ENCODE assay signal across 8 cellular contexts in the genomic region with DNA sequence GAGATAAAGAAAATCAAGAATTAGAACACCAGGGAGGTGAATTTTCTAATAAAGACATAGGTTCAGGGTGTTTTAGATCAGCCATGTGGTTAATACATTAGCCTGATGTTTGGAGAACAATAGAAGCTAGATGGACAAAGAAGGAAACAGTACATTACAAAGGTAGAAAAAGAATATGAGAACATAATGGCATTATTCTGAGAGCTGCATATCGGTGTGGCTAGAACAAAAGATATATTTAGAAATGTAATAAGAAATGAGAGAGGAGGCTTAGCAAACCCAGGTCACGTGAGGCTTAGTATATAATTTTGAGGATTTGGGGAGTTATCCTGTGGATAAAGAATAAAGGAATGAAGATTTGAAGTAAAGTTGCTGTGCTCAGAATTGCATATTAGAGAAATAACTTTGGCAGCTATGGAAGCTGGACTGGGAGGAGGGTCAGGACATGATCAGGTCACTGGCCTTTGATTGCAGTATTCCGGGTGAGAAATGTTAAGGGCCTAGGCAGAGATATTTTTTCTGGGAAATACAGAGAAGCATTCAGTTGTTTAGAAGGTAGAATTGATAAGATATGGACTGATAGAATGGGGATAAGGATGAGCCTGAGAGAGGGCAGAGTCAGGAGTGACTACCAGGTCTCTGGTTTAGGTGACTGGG.
DNase-seq lines count a peak whose midpoint lies in the region; ATAC-seq and TF ChIP-seq lines count a peak whose summit lies in the region.
"Not testable (repeated sequence)": the region's sequence is repeated elsewhere in the genome, so short reads cannot be mapped to it uniquely, and the experiment has no call there.

No MANE protein-coding gene starts in this region.

- not testable (repeated sequence) for H3K36me3 Mint-ChIP-seq in GM23338 (ENCODE audit: low read depth); mesothelial cell of epicardium; progenitor cell of endocrine pancreas (ENCODE audit: insufficient read depth)

- not testable (repeated sequence) for TF ChIP-seq CTCF in GM23338 (conservative IDR thresholded peaks at IDR 0.05; ENCODE audit: low read depth in 2 of 2); Peyer's patch (IDR thresholded peaks at IDR 0.05); colonic mucosa (IDR thresholded peaks at IDR 0.05); heart right ventricle (IDR thresholded peaks at IDR 0.05); mesothelial cell of epicardium (IDR thresholded peaks at IDR 0.05; ENCODE audit: unreplicated experiment); progenitor cell of endocrine pancreas (IDR thresholded peaks at IDR 0.05; ENCODE audit: unreplicated experiment); spleen (IDR thresholded peaks at IDR 0.05 in 8 of 11, conservative IDR thresholded peaks at IDR 0.05 in 3 of 11); transverse colon (IDR thresholded peaks at IDR 0.05)

- H3K36me3 ChIP-seq in GM23338 (ENCODE audit: insufficient read depth); Peyer's patch; colonic mucosa; spleen; transverse colon: not testable (repeated sequence)
- peaks cover 0 to 11% (median 0%) of the 10 kb centered on the region in 9 donors for H3K36me3 ChIP-seq in heart right ventricle

- not testable (repeated sequence) for H3K9ac ChIP-seq in colonic mucosa (ENCODE audit: low read depth in 2 of 2, low read length in 2 of 2)

- TF ChIP-seq EP300 in transverse colon (IDR thresholded peaks at IDR 0.05; ENCODE audit: low read depth): not testable (repeated sequence)

- intact Hi-C loops in colonic mucosa (cut with DNase I); heart right ventricle (cut with DNase I); spleen (cut with DNase I; ENCODE audit: low total_unique reads); transverse colon (cut with DNase I; ENCODE audit: low total_unique reads): not testable (repeated sequence)

- not testable (repeated sequence) for H3K4me1 Mint-ChIP-seq in GM23338; progenitor cell of endocrine pancreas (ENCODE audit: low read depth)
- H3K4me1 Mint-ChIP-seq in mesothelial cell of epicardium: peaks cover 45% of the 10 kb centered on the region

- not testable (repeated sequence) for H3K27me3 Mint-ChIP-seq in GM23338 (ENCODE audit: insufficient read depth, low read depth, poor library complexity); mesothelial cell of epicardium (ENCODE audit: low read depth); progenitor cell of endocrine pancreas

- not testable (repeated sequence) for DNase-seq in GM23338 (ENCODE audit: low spot score); Peyer's patch; colonic mucosa; heart right ventricle; mesothelial cell of epicardium (ENCODE audit: low spot score in 2 of 2, unreplicated experiment in 2 of 2); progenitor cell of endocrine pancreas (ENCODE audit: low spot score, unreplicated experiment); spleen; transverse colon

- not testable (repeated sequence) for H3K4me1 ChIP-seq in GM23338 (ENCODE audit: insufficient read depth); Peyer's patch; colonic mucosa
- H3K4me1 ChIP-seq in heart right ventricle: peaks cover 3 to 79% (median 57%) of the 10 kb centered on the region in 9 donors
- peaks cover 0 to 26% (median 2%) of the 10 kb centered on the region in 6 donors for H3K4me1 ChIP-seq in spleen
- peaks cover under 1 to 47% (median 4%) of the 10 kb centered on the region in 4 donors for H3K4me1 ChIP-seq in transverse colon

- 0 out of 2 replicates have a peak overlapping the region, but pooled peaks have one; percentile 1 for H3K27ac Mint-ChIP-seq in GM23338
- H3K27ac Mint-ChIP-seq in mesothelial cell of epicardium: peak overlapping the region; percentile 90
- peak overlapping the region; percentile 6 for H3K27ac Mint-ChIP-seq in progenitor cell of endocrine pancreas

- H3K79me2 ChIP-seq in GM23338 (replicated peaks; ENCODE audit: insufficient read depth): not testable (repeated sequence)

- H3K9me3 ChIP-seq in Peyer's patch, colonic mucosa, heart right ventricle, spleen, transverse colon: not testable (repeated sequence)

- in situ Hi-C loops in transverse colon (cut with MboI; ENCODE audit: low pct_ligation_motif_present in 1 of 4, low pct_unique_long_range_greater_than_20kb in 1 of 4, low sequenced_read_pairs in 3 of 4): not testable (repeated sequence)

- 22 to 31% methylated on average over 3 of the region's 3 CpGs for WGBS in heart right ventricle, 2 donors
- 77 to 92% (median 85%) methylated on average over 3 of the region's 3 CpGs for WGBS in spleen, 5 donors
- 74 to 79% methylated on average over 3 of the region's 3 CpGs for WGBS in transverse colon (ENCODE audit: low coverage in 1 of 2), 2 donors

- H2AFZ ChIP-seq in GM23338: not testable (repeated sequence)

- not testable (repeated sequence) for H3K4me3 Mint-ChIP-seq in GM23338; progenitor cell of endocrine pancreas (ENCODE audit: low read depth)
- peak overlapping the region; percentile 18 for H3K4me3 Mint-ChIP-seq in mesothelial cell of epicardium

- H3K4me3 ChIP-seq in GM23338, Peyer's patch, colonic mucosa, heart right ventricle, spleen, transverse colon: not testable (repeated sequence)

- not testable (repeated sequence) for H3K9me2 ChIP-seq in GM23338 (ENCODE audit: insufficient read depth)

- H3K27ac ChIP-seq in GM23338 (ENCODE audit: low read depth): 0 out of 2 replicates have a peak overlapping the region, but pooled peaks have one; percentile 19
- H3K27ac ChIP-seq in Peyer's patch: peak overlapping the region in 3 of 4 donors; percentile 8 to 88 (median 46)
- peak overlapping the region; percentile 36 for H3K27ac ChIP-seq in colonic mucosa
- H3K27ac ChIP-seq in heart right ventricle: peak overlapping the region; percentile 32 to 82 (median 72)
- peak overlapping the region in 5 of 8 donors; percentile 26 to 58 (median 43) for H3K27ac ChIP-seq in spleen
- peak overlapping the region; percentile 81 to 88 (median 86) for H3K27ac ChIP-seq in transverse colon

- not testable (repeated sequence) for ATAC-seq in GM23338
- ATAC-seq in heart right ventricle: peak in 6 of 8 donors; percentile 7 to 63 (median 30)

- not testable (repeated sequence) for H3K4me2 ChIP-seq in GM23338

- not testable (repeated sequence) for TF ChIP-seq POLR2A in Peyer's patch (IDR thresholded peaks at IDR 0.05); spleen (IDR thresholded peaks at IDR 0.05); transverse colon (IDR thresholded peaks at IDR 0.05)

- not testable (repeated sequence) for H4K20me1 ChIP-seq in GM23338 (replicated peaks; ENCODE audit: insufficient read depth)

- not testable (repeated sequence) for H3K9me3 Mint-ChIP-seq in GM23338; mesothelial cell of epicardium; progenitor cell of endocrine pancreas (ENCODE audit: low read depth)

- not testable (repeated sequence) for H3K27me3 ChIP-seq in GM23338 (ENCODE audit: insufficient read depth); Peyer's patch; colonic mucosa; heart right ventricle; spleen (replicated peaks in 1 of 7); transverse colon

- not testable (repeated sequence) for H3F3A ChIP-seq in GM23338 (replicated peaks; ENCODE audit: low read depth)

Comparison
In these comparisons a context has a peak if more than half of its experiments do, and no peak if none do; other contexts are left out.
1. H3K27ac ChIP-seq: peak in every context shown above with its lines; median percentile 86 in transverse colon; 72 in heart right ventricle; 46 in Peyer's patch; 43 in spleen; 36 in colonic mucosa; 19 in GM23338.
2. H3K27ac Mint-ChIP-seq: peak in every context shown above with its lines; median percentile 90 in mesothelial cell of epicardium; 6 in progenitor cell of endocrine pancreas; 1 in GM23338.